8 cellular contexts compared by ENCODE assay signal in the genomic region with DNA sequence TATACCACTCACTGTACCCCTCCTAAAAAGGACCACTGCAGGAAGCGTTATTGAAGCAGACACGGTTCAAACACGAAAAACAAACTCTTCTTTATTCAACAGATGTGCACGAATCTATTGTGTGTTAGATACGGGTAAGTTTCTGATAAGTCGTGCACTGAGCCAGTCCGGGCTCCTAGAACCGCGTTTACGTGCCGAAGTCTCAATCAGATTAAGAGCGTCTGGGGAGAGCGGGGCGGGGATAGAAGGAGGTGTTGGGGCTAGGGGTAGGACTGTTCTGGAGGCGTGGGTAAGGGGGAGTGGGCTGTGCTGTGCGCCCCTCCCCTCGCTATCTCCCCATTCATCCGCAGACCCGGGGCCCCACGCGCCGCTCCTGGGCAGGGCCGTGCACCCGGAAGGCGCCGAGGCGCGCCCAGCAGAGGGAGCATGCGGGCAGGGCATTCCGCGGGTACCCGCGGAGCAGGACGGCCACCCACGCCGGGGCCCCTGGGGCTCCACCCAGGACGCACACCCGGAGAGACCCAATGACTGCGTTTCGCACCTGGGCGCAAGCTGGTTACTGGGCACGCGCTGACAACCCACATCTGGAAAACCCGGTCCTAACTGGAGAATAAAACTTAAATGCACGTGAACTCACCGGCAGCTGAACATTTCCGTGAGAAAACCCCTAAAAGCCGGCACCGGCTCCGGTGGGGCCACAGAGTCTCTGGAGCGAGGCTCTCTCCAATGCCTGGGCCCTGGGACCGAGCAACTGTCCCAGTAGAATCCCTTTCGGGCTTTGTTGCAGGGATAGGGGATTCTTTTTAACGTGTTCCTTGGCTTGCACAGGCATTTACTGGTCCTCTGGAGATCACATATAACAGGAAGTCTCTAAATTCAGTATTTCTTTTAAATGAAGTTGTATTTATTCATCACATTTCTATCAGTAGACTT. TPM values are rescaled to one million over a fixed set of nuclear protein-coding genes. Genes with fewer than 3 reads are reported as not detected.
DNase-seq lines count a peak whose midpoint lies in the region; ATAC-seq, FAIRE-seq and TF ChIP-seq lines count a peak whose summit lies in the region.

No MANE protein-coding gene starts in this region.

- intact Hi-C loops in dendritic cell treated with granulocyte-macrophage colony-stimulating factor and Interleukin-4, amounts not matched to agents 40 ng/mL and 50 ng/mL, for 4 days (cut with micrococcal nuclease), result loop anchor here (1.0 to 2.0 kb wide), 4 partner anchors 39 to 134 kb away; partner anchors contain the start of gene SWAP70
- intact Hi-C loops in HepG2 (cut with micrococcal nuclease; ENCODE audit: unreplicated experiment), result loop anchor here (1.0 to 5.0 kb wide), 6 partner anchors 39 to 153 kb away; partner anchors contain the start of genes SWAP70 and ZNF143

- H3K36me3 Mint-ChIP-seq in dendritic cell treated with granulocyte-macrophage colony-stimulating factor and Interleukin-4, amounts not matched to agents 40 ng/mL and 50 ng/mL, for 4 days (ENCODE audit: low read depth), result no peaks in the 10 kb centered on the region

- H3K9me3 ChIP-seq in HepG2 (ENCODE audit: low read length), result no peaks in the 10 kb centered on the region

- H3K27ac Mint-ChIP-seq in dendritic cell treated with granulocyte-macrophage colony-stimulating factor and Interleukin-4, amounts not matched to agents 40 ng/mL and 50 ng/mL, for 4 days, result peak overlapping the region; percentile 86

- no peaks in the 10 kb centered on the region for H3K36me3 ChIP-seq in HepG2 (replicated peaks in 1 of 2; ENCODE audit: control insufficient read depth in 1 of 2, insufficient read depth in 2 of 2, low read length in 2 of 2)

- TF ChIP-seq CTCF in AG10803 (conservative IDR thresholded peaks at IDR 0.05; ENCODE audit: low read length) (peak; percentile 56), HepG2 (CRISPR knock-in tag; IDR thresholded peaks at IDR 0.05) (peak; percentile 93)

- TF ChIP-seq POLR2A in HepG2 (IDR thresholded peaks at IDR 0.05; ENCODE audit: insufficient read depth in 1 of 2, low read depth in 2 of 2, low read length in 2 of 2), result peak; percentile 39 to 61; a peak in 3 of 4 replicates

- H3K4me2 ChIP-seq in HepG2 (ENCODE audit: low read depth, low read length), result peak overlapping the region; percentile 90

- H3K4me1 Mint-ChIP-seq in dendritic cell treated with granulocyte-macrophage colony-stimulating factor and Interleukin-4, amounts not matched to agents 40 ng/mL and 50 ng/mL, for 4 days (ENCODE audit: low read depth), result peaks cover 43% of the 10 kb centered on the region

- TF ChIP-seq EP300 in HepG2 (IDR thresholded peaks at IDR 0.05; ENCODE audit: low read depth in 2 of 2, low read length in 2 of 2) (no peak; a peak in 1 of 4 replicates), HepG2 (CRISPR knock-in tag; IDR thresholded peaks at IDR 0.05; ENCODE audit: borderline replicate concordance) (no peak; the same call in 1 of the 2 replicates)

- TF ChIP-seq RAD21 in HepG2 (CRISPR knock-in tag; IDR thresholded peaks at IDR 0.05), result peak; percentile 88

- H3K9ac ChIP-seq in HepG2 (ENCODE audit: insufficient read depth, low read depth, low read length), result peak overlapping the region; percentile 90

- CTCF ChIA-PET in HepG2 (lab: Yijun Ruan, JAX; ENCODE audit: low intra/inter-chr PET ratio, low total read pairs), result interaction anchor here (0.5 to 2.6 kb wide), 4 partner anchors 78 to 135 kb away, joined by 3 to 21 read pairs (median 12); no protein-coding TSS in a partner anchor

- H3K27ac ChIP-seq in HepG2 (ENCODE audit: extremely low read length, insufficient read depth, low read length), result peak overlapping the region; percentile 76

- H3K4me3 ChIP-seq in AG10803 (ENCODE audit: low read length) (peak overlapping the region; percentile 44), HepG2 (replicated peaks in 1 of 3; ENCODE audit: insufficient read depth in 1 of 3, low read depth in 2 of 3, low read length in 3 of 3) (peak overlapping the region; percentile 57 to 69 (median 57))

- peak overlapping the region; percentile 71 for H2AFZ ChIP-seq in HepG2 (ENCODE audit: low read length)

- no peaks in the 10 kb centered on the region for H3K9me3 Mint-ChIP-seq in dendritic cell treated with granulocyte-macrophage colony-stimulating factor and Interleukin-4, amounts not matched to agents 40 ng/mL and 50 ng/mL, for 4 days

- BruUV-seq in HepG2 (replicated peaks; lab: Mats Ljungman, UMichigan), result no TSS peak

- H3K27me3 Mint-ChIP-seq in dendritic cell treated with granulocyte-macrophage colony-stimulating factor and Interleukin-4, amounts not matched to agents 40 ng/mL and 50 ng/mL, for 4 days, result no peaks in the 10 kb centered on the region

- H3K27me3 ChIP-seq in HepG2 (ENCODE audit: control insufficient read depth in 1 of 2, insufficient read depth in 2 of 2, low read length in 2 of 2), result no peaks in the 10 kb centered on the region; a peak in 1 of 5 replicates

- H4K20me1 ChIP-seq in HepG2 (ENCODE audit: insufficient read depth, low read length), result no peaks in the 10 kb centered on the region

- FAIRE-seq in HepG2 (lab: Jason Lieb, UNC), result no peak

- no peaks in the 10 kb centered on the region for H3K79me2 ChIP-seq in HepG2 (ENCODE audit: insufficient read depth, low read length)

- ATAC-seq in GM18870 (IDR thresholded peaks at IDR 0.05; ENCODE audit: unreplicated experiment) (peak; percentile 45), HG03097 (IDR thresholded peaks at IDR 0.05; ENCODE audit: low FRiP score, unreplicated experiment) (peak; percentile 78), HepG2 (peak; percentile 91)

- peaks cover 58% of the 10 kb centered on the region for H3K4me1 ChIP-seq in HepG2 (ENCODE audit: insufficient read depth, low read length)

- in situ Hi-C loops in HepG2 (cut with HindIII; ENCODE audit: extremely low pct_ligation_motif_present, low pct_unique_long_range_greater_than_20kb), result loop anchor here (5.0 kb wide), 2 partner anchors 42 to 133 kb away; partner anchors contain the start of gene WEE1

- POLR2A ChIA-PET in HepG2 (lab: Yijun Ruan, JAX), result interaction anchor here (0.6 to 4.4 kb wide), 14 partner anchors 13 to 690 kb away, joined by 3 to 35 read pairs (median 4); partner anchors contain the start of genes SWAP70, WEE1 and ZNF143

- H3K4me3 Mint-ChIP-seq in dendritic cell treated with granulocyte-macrophage colony-stimulating factor and Interleukin-4, amounts not matched to agents 40 ng/mL and 50 ng/mL, for 4 days, result peak overlapping the region; percentile 88

- 5% methylated on average over 36 of the region's 54 CpGs for WGBS in HepG2 (ENCODE audit: low lambda C conversion rate)

- peak; percentile 83 for DNase-seq in AG10803 (ENCODE audit: low read depth)
- DNase-seq in NCI-H510A treated with DMSO at 0.1 percent for 48 hours (lab: John Stamatoyannopoulos, UW), result peak; percentile 43
- DNase-seq in activated CD4-positive, alpha-beta T cell treated with anti-CD3 and anti-CD28 coated beads, Interleukin-2, amount 50 U/mL, for 24 hours (ENCODE audit: low read depth in 1 of 2, low spot score in 1 of 2), result peak; percentile 82 to 83
- peak; percentile 60 for DNase-seq in HepG2 (ENCODE audit: low spot score)
- DNase-seq in stimulated activated CD4-positive, alpha-beta T cell treated with anti-CD3 and anti-CD28 coated beads, Interleukin-4, amount 100 ng/mL, for 1 hour, result peak; percentile 96

RNA-seq across cellular contexts. Expression of gene WEE1, which starts 40.6 kb away (rescaled TPM):
- 63.7 and 71.7 TPM in 2 replicates for total RNA-seq in HepG2 (2016; rRNA removed; fragmentation: Illumina TruSeq; extraction: Trizol)
- 5.3 and 8.1 TPM in 2 replicates for total RNA-seq in HepG2 (2016; cell fraction: cytosol; rRNA removed; fragmentation: Illumina TruSeq; extraction: Trizol; ENCODE audit: low read depth)
- total RNA-seq in HepG2 (2016; cell fraction: insoluble cytoplasmic fraction; rRNA removed; fragmentation: Illumina TruSeq; extraction: Trizol), result 59.2 and 62.0 TPM in 2 replicates
- total RNA-seq in HepG2 (2016; cell fraction: membrane; rRNA removed; fragmentation: Illumina TruSeq; extraction: Trizol), result 16.3 and 20.1 TPM in 2 replicates
- total RNA-seq in HepG2 (2016; cell fraction: nucleus; rRNA removed; fragmentation: Illumina TruSeq; extraction: Trizol), result 55.9 and 59.7 TPM in 2 replicates
- 24.2 and 31.4 TPM in 2 replicates for polyA plus RNA-seq in HepG2 (2011; rRNA removed)
- polyA plus RNA-seq in HepG2 (2011; cell fraction: cytosol; rRNA removed), result 9.9 and 15.9 TPM in 2 replicates
- polyA plus RNA-seq in HepG2 (2011; cell fraction: nucleus; rRNA removed), result 19.4 and 21.7 TPM in 2 replicates
- 34.3 and 43.6 TPM in 2 replicates for polyA plus RNA-seq in HepG2 (2012)
- polyA plus RNA-seq in HepG2 (2016; cell fraction: cytosol; fragmentation: Illumina TruSeq; extraction: Trizol; ENCODE audit: low read depth), result 1.5 and 1.7 TPM in 2 replicates
- polyA plus RNA-seq in HepG2 (2016; cell fraction: insoluble cytoplasmic fraction; fragmentation: Illumina TruSeq; extraction: Trizol; ENCODE audit: low read depth), result 55.1 and 60.7 TPM in 2 replicates
- polyA plus RNA-seq in HepG2 (2016; cell fraction: membrane; fragmentation: Illumina TruSeq; extraction: Trizol; ENCODE audit: low read depth), result 5.2 and 6.5 TPM in 2 replicates
- polyA plus RNA-seq in HepG2 (2016; cell fraction: nucleus; fragmentation: Illumina TruSeq; extraction: Trizol; ENCODE audit: insufficient read depth, low read depth), result 61.4 and 70.9 TPM in 2 replicates
- polyA minus RNA-seq in HepG2 (2011; rRNA and poly(A)+ RNA removed; ENCODE audit: low replicate concordance), result 13.9 and 26.9 TPM in 2 replicates
- polyA minus RNA-seq in HepG2 (2011; cell fraction: cytosol; rRNA and poly(A)+ RNA removed), result 20.9 and 21.9 TPM in 2 replicates
- polyA minus RNA-seq in HepG2 (2011; cell fraction: nucleus; rRNA and poly(A)+ RNA removed), result 77.1 and 85.4 TPM in 2 replicates

RNA-seq across cellular contexts. Expression of gene SWAP70, which starts 49.8 kb away (rescaled TPM):
- total RNA-seq in HepG2 (2016; rRNA removed; fragmentation: Illumina TruSeq; extraction: Trizol), result 8.7 and 14.9 TPM in 2 replicates
- total RNA-seq in HepG2 (2016; cell fraction: cytosol; rRNA removed; fragmentation: Illumina TruSeq; extraction: Trizol; ENCODE audit: low read depth), result 6.5 TPM in 2 replicates
- total RNA-seq in HepG2 (2016; cell fraction: insoluble cytoplasmic fraction; rRNA removed; fragmentation: Illumina TruSeq; extraction: Trizol), result 9.1 and 14.4 TPM in 2 replicates
- 5.1 and 5.8 TPM in 2 replicates for total RNA-seq in HepG2 (2016; cell fraction: membrane; rRNA removed; fragmentation: Illumina TruSeq; extraction: Trizol)
- total RNA-seq in HepG2 (2016; cell fraction: nucleus; rRNA removed; fragmentation: Illumina TruSeq; extraction: Trizol), result 8.1 and 8.8 TPM in 2 replicates
- 4.2 and 4.6 TPM in 2 replicates for polyA plus RNA-seq in HepG2 (2011; rRNA removed)
- 3.2 and 5.0 TPM in 2 replicates for polyA plus RNA-seq in HepG2 (2011; cell fraction: cytosol; rRNA removed)
- 1.5 and 2.5 TPM in 2 replicates for polyA plus RNA-seq in HepG2 (2011; cell fraction: nucleus; rRNA removed)
- polyA plus RNA-seq in HepG2 (2012), result 7.2 and 7.3 TPM in 2 replicates
- 0.50 and 0.55 TPM in 2 replicates for polyA plus RNA-seq in HepG2 (2016; cell fraction: cytosol; fragmentation: Illumina TruSeq; extraction: Trizol; ENCODE audit: low read depth)
- 14.4 and 14.9 TPM in 2 replicates for polyA plus RNA-seq in HepG2 (2016; cell fraction: insoluble cytoplasmic fraction; fragmentation: Illumina TruSeq; extraction: Trizol; ENCODE audit: low read depth)
- 1.9 and 2.0 TPM in 2 replicates for polyA plus RNA-seq in HepG2 (2016; cell fraction: membrane; fragmentation: Illumina TruSeq; extraction: Trizol; ENCODE audit: low read depth)
- 8.0 and 8.5 TPM in 2 replicates for polyA plus RNA-seq in HepG2 (2016; cell fraction: nucleus; fragmentation: Illumina TruSeq; extraction: Trizol; ENCODE audit: insufficient read depth, low read depth)
- polyA minus RNA-seq in HepG2 (2011; rRNA and poly(A)+ RNA removed; ENCODE audit: low replicate concordance), result 4.9 and 17.3 TPM in 2 replicates
- polyA minus RNA-seq in HepG2 (2011; cell fraction: cytosol; rRNA and poly(A)+ RNA removed), result 5.2 and 6.8 TPM in 2 replicates
- 5.4 and 6.7 TPM in 2 replicates for polyA minus RNA-seq in HepG2 (2011; cell fraction: nucleus; rRNA and poly(A)+ RNA removed)

Comparison
In these comparisons a context has a peak if more than half of its experiments do, and no peak if none do; other contexts are left out.
1. Peak in every context shown above with its lines: DNase-seq, ATAC-seq, H3K4me3 ChIP-seq and H3K27ac ChIP-seq.
2. DNase-seq: peak in every context shown above with its lines; median percentile 96 in stimulated activated CD4-positive, alpha-beta T cell treated with anti-CD3 and anti-CD28 coated beads, Interleukin-4, amount 100 ng/mL, for 1 hour; 83 in AG10803; 82 in activated CD4-positive, alpha-beta T cell treated with anti-CD3 and anti-CD28 coated beads, Interleukin-2, amount 50 U/mL, for 24 hours; 60 in HepG2; 43 in NCI-H510A treated with DMSO at 0.1 percent for 48 hours.